In genomic region chr21:35025206-35026152, GRCh38 we compare ENCODE assay signal across 11 cellular contexts.
DNase-seq lines count a peak whose midpoint lies in the region; ATAC-seq and TF ChIP-seq lines count a peak whose summit lies in the region.
"Had no signal": no experiment of that assay in that cellular context is flagged by ENCODE, and none has a peak within 500 bp of the region (broad histone marks: within the 10 kb centered on the region; RNA-seq: fewer than 3 reads in every experiment).

No MANE protein-coding gene starts in this region.

- H3K79me2 ChIP-seq in OCI-LY3 (ENCODE audit: low read length): peaks cover 34% of the 10 kb centered on the region

- DNase-seq in activated CD8-positive, alpha-beta memory T cell treated with anti-CD3 and anti-CD28 coated beads for 24 hours: peak; percentile 56
- no peak for DNase-seq in activated CD8-positive, alpha-beta memory T cell treated with anti-CD3 and anti-CD28 coated beads, Interleukin-2, amount 50 U/mL, for 48 hours
- DNase-seq in central memory CD8-positive, alpha-beta T cell (ENCODE audit: low spot score in 2 of 2): no peak
- no peak for DNase-seq in stimulated activated naive B cell treated with anti-CD40 and anti-IgM and Interleukin-4, amounts not matched to agents 10 μg/mL and 1 μg/mL and 100 μg/mL, for 72 hours
- no peak for DNase-seq in NCI-H524 (lab: John Stamatoyannopoulos, UW)
- DNase-seq: NCI-H2107 had no signal

- H3K27me3 ChIP-seq in OCI-LY3 (ENCODE audit: low read depth, low read length): peaks cover 12% of the 10 kb centered on the region; the same call in 1 of the 2 replicates

- peaks cover 16% of the 10 kb centered on the region for H3K36me3 ChIP-seq in OCI-LY3 (replicated peaks; ENCODE audit: low read depth, low read length)

- H3K9me3 ChIP-seq in OCI-LY3 (ENCODE audit: insufficient read depth, low read length): no peaks in the 10 kb centered on the region

- no peak overlapping the region for H3K27ac ChIP-seq in OCI-LY3 (ENCODE audit: low read length)
- H3K27ac ChIP-seq: RWPE1 had no signal

- no peak overlapping the region for H2AFZ ChIP-seq in OCI-LY3 (ENCODE audit: low read depth, low read length)

- H3K36me3 Mint-ChIP-seq in central memory CD8-positive, alpha-beta T cell (ENCODE audit: insufficient read depth): peaks cover 18% of the 10 kb centered on the region
- peaks cover 43 to 55% of the 10 kb centered on the region in 2 donors for H3K36me3 Mint-ChIP-seq in stimulated activated naive B cell treated with anti-CD40 and anti-IgM and Interleukin-4, amounts not matched to agents 10 μg/mL and 1 μg/mL and 100 μg/mL, for 72 hours
- H3K36me3 Mint-ChIP-seq: brain had no signal

- no peaks in the 10 kb centered on the region for H3K9me3 Mint-ChIP-seq in central memory CD8-positive, alpha-beta T cell
- no peaks in the 10 kb centered on the region for H3K9me3 Mint-ChIP-seq in stimulated activated naive B cell treated with anti-CD40 and anti-IgM and Interleukin-4, amounts not matched to agents 10 μg/mL and 1 μg/mL and 100 μg/mL, for 72 hours

- H3K4me3 Mint-ChIP-seq in central memory CD8-positive, alpha-beta T cell: peak overlapping the region; percentile 71
- H3K4me3 Mint-ChIP-seq in stimulated activated naive B cell treated with anti-CD40 and anti-IgM and Interleukin-4, amounts not matched to agents 10 μg/mL and 1 μg/mL and 100 μg/mL, for 72 hours: peak overlapping the region; percentile 3 to 52

- no peak for TF ChIP-seq CTCF in OCI-LY3 (IDR thresholded peaks at IDR 0.05; ENCODE audit: low read depth, low read length)

- peaks cover 51% of the 10 kb centered on the region for H3K4me1 ChIP-seq in OCI-LY3 (ENCODE audit: low read length)

- H3K4me1 Mint-ChIP-seq in central memory CD8-positive, alpha-beta T cell: peaks cover 91% of the 10 kb centered on the region
- peaks cover 56 to 93% of the 10 kb centered on the region in 2 donors for H3K4me1 Mint-ChIP-seq in stimulated activated naive B cell treated with anti-CD40 and anti-IgM and Interleukin-4, amounts not matched to agents 10 μg/mL and 1 μg/mL and 100 μg/mL, for 72 hours

- H3K27me3 Mint-ChIP-seq in central memory CD8-positive, alpha-beta T cell: no peaks in the 10 kb centered on the region
- H3K27me3 Mint-ChIP-seq in stimulated activated naive B cell treated with anti-CD40 and anti-IgM and Interleukin-4, amounts not matched to agents 10 μg/mL and 1 μg/mL and 100 μg/mL, for 72 hours: no peaks in the 10 kb centered on the region

- peak overlapping the region; percentile 98 for H3K27ac Mint-ChIP-seq in central memory CD8-positive, alpha-beta T cell (ENCODE audit: low read depth)
- peak overlapping the region; percentile 77 for H3K27ac Mint-ChIP-seq in stimulated activated naive B cell treated with anti-CD40 and anti-IgM and Interleukin-4, amounts not matched to agents 10 μg/mL and 1 μg/mL and 100 μg/mL, for 72 hours
- H3K27ac Mint-ChIP-seq: brain had no signal

- ATAC-seq in central memory CD8-positive, alpha-beta T cell (replicated peaks; ENCODE audit: extremely low read depth, poor library complexity, severe bottlenecking): no peak
- ATAC-seq in stimulated activated naive B cell treated with anti-CD40 and anti-IgM and Interleukin-4, amounts not matched to agents 10 μg/mL and 1 μg/mL and 100 μg/mL, for 72 hours (replicated peaks): peak; percentile 1 to 2
- ATAC-seq in HG02642 (IDR thresholded peaks at IDR 0.05; ENCODE audit: poor library complexity, unreplicated experiment) (no peak), GM19455 (IDR thresholded peaks at IDR 0.05; ENCODE audit: unreplicated experiment) (no peak)

- H4K20me1 ChIP-seq in OCI-LY3 (ENCODE audit: insufficient read depth, low read length): peaks cover 80% of the 10 kb centered on the region

- 0 out of 2 replicates have a peak overlapping the region, but pooled peaks have one; percentile 41 for H3K9ac ChIP-seq in OCI-LY3 (ENCODE audit: low read length)

- H3K4me2 ChIP-seq in OCI-LY3 (ENCODE audit: low read length): peak overlapping the region; percentile 91

- H3K4me3 ChIP-seq in OCI-LY3 (ENCODE audit: low read length): peak overlapping the region; percentile 76

Comparison
In these comparisons a context has a peak if more than half of its experiments do, and no peak if none do; other contexts are left out.
1. ATAC-seq: peak in stimulated activated naive B cell treated with anti-CD40 and anti-IgM and Interleukin-4, amounts not matched to agents 10 μg/mL and 1 μg/mL and 100 μg/mL, for 72 hours (2 of 2); none in central memory CD8-positive, alpha-beta T cell (single experiment), HG02642 (single experiment) and GM19455 (single experiment).